In genomic region chr1:150302338-150302737, GRCh38 we compare ENCODE assay signal across 13 cellular contexts. TPM values are rescaled to one million over a fixed set of nuclear protein-coding genes. Genes with fewer than 3 reads are reported as not detected.
DNase-seq lines count a peak whose midpoint lies in the region; ATAC-seq and TF ChIP-seq lines count a peak whose summit lies in the region.
"Had no signal": no experiment of that assay in that cellular context is flagged by ENCODE, and none has a peak within 500 bp of the region (broad histone marks: within the 10 kb centered on the region; RNA-seq: fewer than 3 reads in every experiment).

No MANE protein-coding gene starts in this region.

- H3K27me3 Mint-ChIP-seq in WTC11 (ENCODE audit: low read depth) (no peaks in the 10 kb centered on the region), Calu3 (ENCODE audit: unreplicated experiment) (no peaks in the 10 kb centered on the region)
- H3K27me3 Mint-ChIP-seq: activated CD4-positive, alpha-beta T cell treated with anti-CD3 and anti-CD28 coated beads for 36 hours had no signal

- TF ChIP-seq CTCF in WTC11 (IDR thresholded peaks at IDR 0.05) (no peak), Calu3 (IDR thresholded peaks at IDR 0.05; ENCODE audit: unreplicated experiment) (no peak)

- no peaks in the 10 kb centered on the region for H3K9me3 Mint-ChIP-seq in WTC11
- H3K9me3 Mint-ChIP-seq in Calu3 (ENCODE audit: low read depth, unreplicated experiment) = no peaks in the 10 kb centered on the region
- H3K9me3 Mint-ChIP-seq: neural progenitor cell had no signal

- H3K4me3 Mint-ChIP-seq in WTC11 (peak overlapping the region; percentile 44), Calu3 (ENCODE audit: low read depth, unreplicated experiment) (no peak overlapping the region)
- H3K4me3 Mint-ChIP-seq: activated CD4-positive, alpha-beta T cell treated with anti-CD3 and anti-CD28 coated beads for 36 hours; neural progenitor cell had no signal

- H3K4me1 Mint-ChIP-seq in WTC11 (peaks cover 37% of the 10 kb centered on the region), Calu3 (ENCODE audit: low read depth, unreplicated experiment) (no peaks in the 10 kb centered on the region)
- H3K4me1 Mint-ChIP-seq: neural progenitor cell had no signal

- H3K36me3 Mint-ChIP-seq in WTC11 (peaks cover 70% of the 10 kb centered on the region), Calu3 (ENCODE audit: insufficient read depth, unreplicated experiment) (peaks cover 51% of the 10 kb centered on the region)

- DNase-seq in DMS 273 treated with DMSO at 0.1 percent for 48 hours (lab: John Stamatoyannopoulos, UW) (peak; percentile 11), WTC11 (ENCODE audit: low spot score) (peak; percentile 44), inferior parietal cortex (ENCODE audit: extremely low spot score) (peak; percentile 60), Calu3 (no peak), NOMO-1 treated with DMSO at 0.1 percent for 48 hours (lab: John Stamatoyannopoulos, UW; ENCODE audit: unreplicated experiment) (no peak)
- no peak for DNase-seq in stimulated activated CD4-positive, alpha-beta T cell treated with anti-CD3 and anti-CD28 coated beads, Interleukin-15, amount 100 ng/mL, for 24 hours
- DNase-seq: activated CD4-positive, alpha-beta T cell treated with anti-CD3 and anti-CD28 coated beads for 36 hours; activated effector memory CD4-positive, alpha-beta T cell treated with anti-CD3 and anti-CD28 coated beads, Interleukin-2, amount 50 U/mL, for 16 hours; cerebellar nuclear complex; NK-92 treated with Interleukin-12 subunit alpha and Interleukin-12 subunit beta, amount 100 ng/mL, for 24 hours; stimulated activated CD4-positive, alpha-beta T cell treated with anti-CD3 and anti-CD28 coated beads, Interleukin-12 subunit alpha, Interleukin-12 subunit beta, amount 100 ng/mL, for 4 hours; stimulated activated CD8-positive, alpha-beta memory T cell treated with anti-CD3 and anti-CD28 coated beads, Interleukin-4, amount 100 ng/mL, for 48 hours had no signal

- H3K27ac Mint-ChIP-seq in WTC11 (peak overlapping the region; percentile 92), Calu3 (ENCODE audit: unreplicated experiment) (no peak overlapping the region)
- H3K27ac Mint-ChIP-seq: neural progenitor cell had no signal

- ATAC-seq in WTC11 = peak; percentile 40
- ATAC-seq: activated CD4-positive, alpha-beta T cell treated with anti-CD3 and anti-CD28 coated beads for 36 hours had no signal

- CTCF ChIA-PET in WTC11 (lab: Charles Lee) = interaction anchor here (2.1 kb wide), 1 partner anchor 46 kb away, joined by 5 read pairs; no protein-coding TSS in a partner anchor
- CTCF ChIA-PET in Calu3 (lab: Charles Lee) = no interaction called here

- intact Hi-C loops in Calu3 (cut with micrococcal nuclease; ENCODE audit: unreplicated experiment) = no loop called here

- POLR2A ChIA-PET in WTC11 (lab: Charles Lee) = interaction anchor here (1.0 kb wide), 1 partner anchor 61 kb away, joined by 3 read pairs; the partner anchor contains the start of gene RPRD2

- BruUV-seq in Calu3 (replicated peaks; lab: Mats Ljungman, UMichigan) = no TSS peak

TF ChIP-seq in WTC11, 78 proteins besides CTCF, POLR2A, EP300 and RAD21 (continues in another document):
- TF ChIP-seq TEAD4 (CRISPR knock-in tag; IDR thresholded peaks at IDR 0.05) (no peak), USF2 (CRISPR knock-in tag; IDR thresholded peaks at IDR 0.05) (no peak), TP53 (CRISPR knock-in tag; IDR thresholded peaks at IDR 0.05) (no peak), EMX1 (CRISPR knock-in tag; IDR thresholded peaks at IDR 0.05) (no peak), CREM (CRISPR knock-in tag; IDR thresholded peaks at IDR 0.05) (no peak), PRDM15 (CRISPR knock-in tag; IDR thresholded peaks at IDR 0.05) (no peak), GRHL2 (CRISPR knock-in tag; IDR thresholded peaks at IDR 0.05; ENCODE audit: insufficient replicate concordance, severe bottlenecking) (no peak), ZNF512 (CRISPR knock-in tag; IDR thresholded peaks at IDR 0.05; ENCODE audit: borderline replicate concordance) (no peak), CREB1 (CRISPR knock-in tag; IDR thresholded peaks at IDR 0.05) (no peak), ZNF425 (CRISPR knock-in tag; conservative IDR thresholded peaks at IDR 0.05) (no peak), HMGXB4 (CRISPR knock-in tag; IDR thresholded peaks at IDR 0.05) (no peak)

RNA-seq across cellular contexts. Expression of gene MRPS21, which starts 8.7 kb away (rescaled TPM):
- total RNA-seq in WTC11 (2021) (100 to 105 TPM (median 100 TPM) in 3 replicates), Calu3 (2022) (66.9 and 67.4 TPM in 2 replicates)

RNA-seq across cellular contexts. Expression of gene PRPF3, which starts 19.0 kb away (rescaled TPM):
- total RNA-seq in WTC11 (2021) = 56.7 to 67.8 TPM (median 60.3 TPM) in 3 replicates
- 82.7 and 102 TPM in 2 replicates for total RNA-seq in Calu3 (2022)

RNA-seq across cellular contexts. Expression of gene CIART, which starts 20.0 kb away (rescaled TPM):
- total RNA-seq in WTC11 (2021) = 7.8 to 10.5 TPM (median 8.1 TPM) in 3 replicates
- 0.42 and 1.5 TPM in 2 replicates for total RNA-seq in Calu3 (2022)

RNA-seq across cellular contexts. Expression of gene C1orf54, which starts 29.7 kb away (rescaled TPM):
- total RNA-seq in WTC11 (2021) (10.3 to 19.0 TPM (median 18.0 TPM) in 3 replicates), Calu3 (2022) (0.76 TPM in 1 of 2 replicates, not detected in the other)

RNA-seq across cellular contexts. Expression of gene APH1A, which starts 33.5 kb away (rescaled TPM):
- total RNA-seq in WTC11 (2021) (110 to 120 TPM (median 113 TPM) in 3 replicates), Calu3 (2022) (195 TPM in 2 replicates)

Comparison
In these comparisons a context has a peak if more than half of its experiments do, and no peak if none do; other contexts are left out.
1. DNase-seq: peak in DMS 273 treated with DMSO at 0.1 percent for 48 hours (single experiment), WTC11 (single experiment) and inferior parietal cortex (single experiment); none in Calu3 (single experiment), NOMO-1 treated with DMSO at 0.1 percent for 48 hours (single experiment) and stimulated activated CD4-positive, alpha-beta T cell treated with anti-CD3 and anti-CD28 coated beads, Interleukin-15, amount 100 ng/mL, for 24 hours (single experiment).